Comparison of ENCODE assay signal across 22 cellular contexts in genomic region chr10:69774596-69774995, GRCh38. TPM values are rescaled to one million over a fixed set of nuclear protein-coding genes. Genes with fewer than 3 reads are reported as not detected.
"Had no signal": no experiment of that assay in that cellular context is flagged by ENCODE, and none has a peak within 500 bp of the region (broad histone marks: within the 10 kb centered on the region; RNA-seq: fewer than 3 reads in every experiment).

No MANE protein-coding gene starts in this region.

- H3K4me1 ChIP-seq: breast epithelium, vagina had no signal

- H3K4me3 ChIP-seq: breast epithelium, left ventricle myocardium inferior, thoracic aorta, vagina had no signal

- ATAC-seq: activated CD8-positive, alpha-beta memory T cell treated with anti-CD3 and anti-CD28 coated beads, Interleukin-2, amount 10 ng/mL, durations not matched to agents 7 days and 5 days; activated CD8-positive, alpha-beta T cell treated with anti-CD3 and anti-CD28 coated beads for 36 hours; natural killer cell had no signal

- DNase-seq: activated CD4-positive, alpha-beta T cell treated with anti-CD3 and anti-CD28 coated beads, Interleukin-2, amount 10 ng/mL, durations not matched to agents 7 days and 5 days; activated CD4-positive, CD25-positive, alpha-beta regulatory T cell treated with anti-CD3 and anti-CD28 coated beads, Interleukin-2, amount 50 U/mL, for 72 hours; activated CD8-positive, alpha-beta memory T cell treated with anti-CD3 and anti-CD28 coated beads, Interleukin-2, amount 10 ng/mL, durations not matched to agents 7 days and 5 days; activated CD8-positive, alpha-beta T cell treated with anti-CD3 and anti-CD28 coated beads for 36 hours; activated T-cell treated with anti-CD3 and anti-CD28 coated beads for 4 hours; cerebellar nuclear complex; cortex of kidney; foreskin fibroblast; immature natural killer cell; kidney glomerular epithelial cell; left ventricle myocardium inferior; mammary epithelial cell; natural killer cell; stimulated activated CD4-positive, alpha-beta T cell treated with anti-CD3 and anti-CD28 coated beads, Interleukin-4, amount 100 ng/mL, for 24 hours; stimulated activated naive CD4-positive, alpha-beta T cell treated with Interleukin-2 at 50 U/mL for 16 hours had no signal

- H3K36me3 ChIP-seq: breast epithelium, left ventricle myocardium inferior, thoracic aorta, vagina had no signal

- H3K9me3 ChIP-seq: breast epithelium, thoracic aorta, vagina had no signal

- H3K27me3 ChIP-seq: vagina had no signal

- H3K27ac ChIP-seq: breast epithelium, epithelial cell of prostate, left ventricle myocardium inferior, thoracic aorta, vagina, VCaP had no signal

RNA-seq across cellular contexts. Expression of gene COL13A1, which starts 27.1 kb away (rescaled TPM):
- total RNA-seq: activated CD4-positive, alpha-beta T cell treated with anti-CD3 and anti-CD28 coated beads, Interleukin-2, amount 10 ng/mL, durations not matched to agents 7 days and 5 days; activated CD8-positive, alpha-beta memory T cell treated with anti-CD3 and anti-CD28 coated beads, Interleukin-2, amount 10 ng/mL, durations not matched to agents 7 days and 5 days; activated CD8-positive, alpha-beta T cell treated with anti-CD3 and anti-CD28 coated beads for 36 hours; activated T-helper 1 cell treated with anti-CD3 and anti-CD28 coated beads, Interleukin-12 subunit alpha, Interleukin-12 subunit beta, Interleukin-2, Interleukin-4 antibody, amounts not matched to agents 30 ng/mL and 10 ng/mL and 1 ng/mL, durations not matched to agents 14 hours and 24 hours and 36 hours; T-helper 2 cell treated with Interferon-gamma antibody and Interleukin-4, amounts not matched to agents 100 ng/mL and 5 ng/mL, for 36 hours; vagina had no signal
